8 cellular contexts compared by ENCODE assay signal in genomic region chr6:129672883-129673631, GRCh38. TPM values are rescaled to one million over a fixed set of nuclear protein-coding genes. Genes with fewer than 3 reads are reported as not detected.
DNase-seq lines count a peak whose midpoint lies in the region; ATAC-seq and TF ChIP-seq lines count a peak whose summit lies in the region.

No MANE protein-coding gene starts in this region.

- ATAC-seq in GM19455 (IDR thresholded peaks at IDR 0.05; ENCODE audit: unreplicated experiment) (peak; percentile 74), HG03457 (IDR thresholded peaks at IDR 0.05; ENCODE audit: unreplicated experiment) (peak; percentile 63), left ventricle myocardium superior (peak; percentile 72), thoracic aorta (ENCODE audit: insufficient number of reproducible peaks, low FRiP score, low read depth) (no peak)

- no peaks in the 10 kb centered on the region for H3K36me3 Mint-ChIP-seq in activated CD4-positive, alpha-beta T cell treated with anti-CD3 and anti-CD28 coated beads, Interleukin-2, amount 10 ng/mL, durations not matched to agents 7 days and 5 days (ENCODE audit: low read depth)

- peak overlapping the region; percentile 31 to 39 for H3K27ac ChIP-seq in thoracic aorta

- CTCF ChIA-PET in activated CD4-positive, alpha-beta T cell treated with anti-CD3 and anti-CD28 coated beads, Interleukin-2, amount 10 ng/mL, durations not matched to agents 7 days and 5 days (lab: Charles Lee) = interaction anchor here (0.7 to 2.0 kb wide), 5 partner anchors 10 to 75 kb away, joined by 3 to 18 read pairs (median 3); partner anchors contain the start of gene ARHGAP18

- peaks cover 53% of the 10 kb centered on the region for H3K4me1 Mint-ChIP-seq in activated CD4-positive, alpha-beta T cell treated with anti-CD3 and anti-CD28 coated beads, Interleukin-2, amount 10 ng/mL, durations not matched to agents 7 days and 5 days

- H3K4me3 ChIP-seq in thoracic aorta (peak overlapping the region; percentile 4), BE2C (ENCODE audit: low read depth, low read length) (no peak overlapping the region)

- intact Hi-C loops in left ventricle myocardium superior (cut with micrococcal nuclease) (no loop called here), posterior vena cava (cut with DNase I) (no loop called here)

- H3K36me3 ChIP-seq in thoracic aorta (no peaks in the 10 kb centered on the region), BE2C (no peaks in the 10 kb centered on the region)

- H3K9me3 ChIP-seq in thoracic aorta (no peaks in the 10 kb centered on the region), BE2C (no peaks in the 10 kb centered on the region)

- H3K4me1 ChIP-seq in thoracic aorta (ENCODE audit: control insufficient read depth in 1 of 2, low read depth in 2 of 2) (peaks cover 22 to 24% of the 10 kb centered on the region in 2 donors), BE2C (no peaks in the 10 kb centered on the region)

- H3K27ac Mint-ChIP-seq in activated CD4-positive, alpha-beta T cell treated with anti-CD3 and anti-CD28 coated beads, Interleukin-2, amount 10 ng/mL, durations not matched to agents 7 days and 5 days = peak overlapping the region; percentile 94

- POLR2A ChIA-PET in activated CD4-positive, alpha-beta T cell treated with anti-CD3 and anti-CD28 coated beads, Interleukin-2, amount 10 ng/mL, durations not matched to agents 7 days and 5 days (lab: Charles Lee) = interaction anchor here (0.6 to 0.7 kb wide), 3 partner anchors 14 to 55 kb away, joined by 3 to 7 read pairs (median 3); no protein-coding TSS in a partner anchor

- H3K9me3 Mint-ChIP-seq in activated CD4-positive, alpha-beta T cell treated with anti-CD3 and anti-CD28 coated beads, Interleukin-2, amount 10 ng/mL, durations not matched to agents 7 days and 5 days = no peaks in the 10 kb centered on the region

- TF ChIP-seq CTCF in thoracic aorta (IDR thresholded peaks at IDR 0.05) (no peak), BE2C (IDR thresholded peaks at IDR 0.05; ENCODE audit: low read depth, low read length) (no peak)

- in situ Hi-C loops in Caki2 (cut with HindIII; ENCODE audit: low pct_unique_long_range_greater_than_20kb, low sequenced_read_pairs) = no loop called here

- peak overlapping the region; percentile 48 for H3K4me3 Mint-ChIP-seq in activated CD4-positive, alpha-beta T cell treated with anti-CD3 and anti-CD28 coated beads, Interleukin-2, amount 10 ng/mL, durations not matched to agents 7 days and 5 days

- H3K27me3 ChIP-seq in thoracic aorta (replicated peaks; ENCODE audit: insufficient read depth) = no peaks in the 10 kb centered on the region
- H3K27me3 ChIP-seq in BE2C = no peaks in the 10 kb centered on the region

- peak; percentile 63 for DNase-seq in Caki2 (ENCODE audit: low read depth)
- peak; percentile 43 for DNase-seq in activated CD4-positive, alpha-beta T cell treated with anti-CD3 and anti-CD28 coated beads, Interleukin-2, amount 10 ng/mL, durations not matched to agents 7 days and 5 days
- no peak for DNase-seq in left ventricle myocardium superior
- no peak for DNase-seq in thoracic aorta (ENCODE audit: low spot score)
- no peak for DNase-seq in posterior vena cava (ENCODE audit: low spot score)
- DNase-seq in BE2C = no peak

- H3K27me3 Mint-ChIP-seq in activated CD4-positive, alpha-beta T cell treated with anti-CD3 and anti-CD28 coated beads, Interleukin-2, amount 10 ng/mL, durations not matched to agents 7 days and 5 days = no peaks in the 10 kb centered on the region

RNA-seq across cellular contexts. Expression of gene ARHGAP18, which starts 36.9 kb away (rescaled TPM):
- 12.0 and 17.3 TPM in 2 replicates for total RNA-seq in Caki2 (2014; rRNA removed; shearing (Covaris generic); ENCODE audit: low replicate concordance)
- 1 to 10 TPM; 7.5 to 8.1 TPM for total RNA-seq in activated CD4-positive, alpha-beta T cell treated with anti-CD3 and anti-CD28 coated beads, Interleukin-2, amount 10 ng/mL, durations not matched to agents 7 days and 5 days
- total RNA-seq in left ventricle myocardium superior (5.7 TPM), thoracic aorta (10 to 100 TPM; 24.8 to 37.0 TPM), posterior vena cava (10 to 100 TPM; 13.7 to 18.7 TPM)
- polyA plus RNA-seq in BE2C (2012; ENCODE audit: insufficient read depth, insufficient read length, low read depth) = 1.3 TPM

Comparison
In these comparisons a context has a peak if more than half of its experiments do, and no peak if none do; other contexts are left out.
1. DNase-seq: peak in Caki2 (single experiment) and activated CD4-positive, alpha-beta T cell treated with anti-CD3 and anti-CD28 coated beads, Interleukin-2, amount 10 ng/mL, durations not matched to agents 7 days and 5 days (single experiment); none in left ventricle myocardium superior (single experiment), thoracic aorta (single experiment), posterior vena cava (single experiment) and BE2C (single experiment).